ENCODE assay signal across 17 cellular contexts in genomic region chr6:21166754-21167153, GRCh38.
DNase-seq lines count a peak whose midpoint lies in the region; ATAC-seq and TF ChIP-seq lines count a peak whose summit lies in the region.
"Had no signal": no experiment of that assay in that cellular context is flagged by ENCODE, and none has a peak within 500 bp of the region (broad histone marks: within the 10 kb centered on the region; RNA-seq: fewer than 3 reads in every experiment).

No MANE protein-coding gene starts in this region.

- H3K27ac Mint-ChIP-seq in activated naive CD4-positive, alpha-beta T cell treated with anti-CD3 and anti-CD28 coated beads, Interleukin-2, amount 10 ng/mL, durations not matched to agents 7 days and 5 days, result no peak overlapping the region
- H3K27ac Mint-ChIP-seq: activated CD4-positive, alpha-beta T cell treated with anti-CD3 and anti-CD28 coated beads, Interleukin-2, amount 10 ng/mL, durations not matched to agents 7 days and 5 days; activated naive CD8-positive, alpha-beta T cell; effector memory CD8-positive, alpha-beta T cell; GM23338 had no signal

- H3K4me1 Mint-ChIP-seq in activated naive CD4-positive, alpha-beta T cell treated with anti-CD3 and anti-CD28 coated beads, Interleukin-2, amount 10 ng/mL, durations not matched to agents 7 days and 5 days, result peaks cover 37% of the 10 kb centered on the region

- peak; percentile 79 for ATAC-seq in GM19395 (IDR thresholded peaks at IDR 0.05; ENCODE audit: unreplicated experiment)
- ATAC-seq in HG02798 (IDR thresholded peaks at IDR 0.05; ENCODE audit: poor library complexity, unreplicated experiment), result peak; percentile 80
- ATAC-seq: effector memory CD8-positive, alpha-beta T cell; GM23338; upper lobe of right lung had no signal

- in situ Hi-C loops in GM13977 (cut with MboI; ENCODE audit: low pct_unique_long_range_greater_than_20kb, low sequenced_read_pairs, unreplicated experiment), result no loop called here

- H3K27me3 Mint-ChIP-seq in activated naive CD4-positive, alpha-beta T cell treated with anti-CD3 and anti-CD28 coated beads, Interleukin-2, amount 10 ng/mL, durations not matched to agents 7 days and 5 days, result no peaks in the 10 kb centered on the region
- H3K27me3 Mint-ChIP-seq: activated CD4-positive, alpha-beta T cell treated with anti-CD3 and anti-CD28 coated beads, Interleukin-2, amount 10 ng/mL, durations not matched to agents 7 days and 5 days; activated naive CD8-positive, alpha-beta T cell; effector memory CD8-positive, alpha-beta T cell had no signal

- H3K9me3 Mint-ChIP-seq in activated naive CD4-positive, alpha-beta T cell treated with anti-CD3 and anti-CD28 coated beads, Interleukin-2, amount 10 ng/mL, durations not matched to agents 7 days and 5 days, result no peaks in the 10 kb centered on the region
- H3K9me3 Mint-ChIP-seq: activated CD4-positive, alpha-beta T cell treated with anti-CD3 and anti-CD28 coated beads, Interleukin-2, amount 10 ng/mL, durations not matched to agents 7 days and 5 days; effector memory CD8-positive, alpha-beta T cell; GM23338 had no signal

- no peak overlapping the region for H3K4me3 ChIP-seq in Jurkat, Clone E6-1 (ENCODE audit: low read length)
- H3K4me3 ChIP-seq: GM23338, skin epidermis, upper lobe of right lung had no signal

- peaks cover 1% of the 10 kb centered on the region for H3K36me3 Mint-ChIP-seq in activated naive CD4-positive, alpha-beta T cell treated with anti-CD3 and anti-CD28 coated beads, Interleukin-2, amount 10 ng/mL, durations not matched to agents 7 days and 5 days

- DNase-seq in GM13977 (ENCODE audit: low spot score) (peak; percentile 23), kidney glomerular epithelial cell (lab: John Stamatoyannopoulos, UW) (no peak), C1 segment of cervical spinal cord (lab: John Stamatoyannopoulos, UW) (no peak), NCI-H524 (lab: John Stamatoyannopoulos, UW) (no peak)
- DNase-seq in Jurkat, Clone E6-1 (ENCODE audit: low read depth, low spot score), result peak; percentile 79
- no peak for DNase-seq in activated naive CD4-positive, alpha-beta T cell treated with anti-CD3 and anti-CD28 coated beads, Interleukin-2, amount 10 ng/mL, durations not matched to agents 7 days and 5 days
- DNase-seq: activated CD4-positive, alpha-beta T cell treated with anti-CD3 and anti-CD28 coated beads, Interleukin-2, amount 10 ng/mL, durations not matched to agents 7 days and 5 days; effector memory CD8-positive, alpha-beta T cell; hypothalamus; NCI-H2107; stimulated activated naive CD4-positive, alpha-beta T cell; upper lobe of right lung had no signal

- CTCF ChIA-PET in activated naive CD4-positive, alpha-beta T cell treated with anti-CD3 and anti-CD28 coated beads, Interleukin-2, amount 10 ng/mL, durations not matched to agents 7 days and 5 days (lab: Charles Lee), result no interaction called here

- TF ChIP-seq CTCF in GM13977 (IDR thresholded peaks at IDR 0.05; ENCODE audit: extremely low read depth, insufficient read depth, missing control alignments), result no peak

- H3K4me3 Mint-ChIP-seq in activated naive CD4-positive, alpha-beta T cell treated with anti-CD3 and anti-CD28 coated beads, Interleukin-2, amount 10 ng/mL, durations not matched to agents 7 days and 5 days, result no peak overlapping the region
- H3K4me3 Mint-ChIP-seq: activated CD4-positive, alpha-beta T cell treated with anti-CD3 and anti-CD28 coated beads, Interleukin-2, amount 10 ng/mL, durations not matched to agents 7 days and 5 days; activated naive CD8-positive, alpha-beta T cell; effector memory CD8-positive, alpha-beta T cell; GM23338 had no signal

Comparison
In these comparisons a context has a peak if more than half of its experiments do, and no peak if none do; other contexts are left out.
1. DNase-seq: peak in GM13977 (single experiment) and Jurkat, Clone E6-1 (single experiment); none in activated naive CD4-positive, alpha-beta T cell treated with anti-CD3 and anti-CD28 coated beads, Interleukin-2, amount 10 ng/mL, durations not matched to agents 7 days and 5 days (single experiment), kidney glomerular epithelial cell (single experiment), C1 segment of cervical spinal cord (0 of 14) and NCI-H524 (0 of 2).